Comparison of ENCODE assay signal across 9 cellular contexts in genomic region chrX:108224727-108225455, GRCh38.
A peak's percentile ranks its signal among the peaks of the same experiment; 100 is the strongest.
DNase-seq lines count a peak whose midpoint lies in the region; ATAC-seq and TF ChIP-seq lines count a peak whose summit lies in the region.
"Had no signal": no experiment of that assay in that cellular context is flagged by ENCODE, and none has a peak within 500 bp of the region (broad histone marks: within the 10 kb centered on the region; RNA-seq: fewer than 3 reads in every experiment).

No MANE protein-coding gene starts in this region.

- peak overlapping the region; percentile 13 for H3K27ac Mint-ChIP-seq in chondrocyte (ENCODE audit: unreplicated experiment)

- H3K4me1 Mint-ChIP-seq in activated T-cell treated with anti-CD3 and anti-CD28 coated beads, Interleukin-2, amount 50 U/mL, for 4 hours (ENCODE audit: low read depth), result peaks cover 2% of the 10 kb centered on the region
- peaks cover 14% of the 10 kb centered on the region for H3K4me1 Mint-ChIP-seq in chondrocyte (ENCODE audit: low read depth)
- H3K4me1 Mint-ChIP-seq: central memory CD8-positive, alpha-beta T cell had no signal

- no peaks in the 10 kb centered on the region for H3K27me3 Mint-ChIP-seq in activated T-cell treated with anti-CD3 and anti-CD28 coated beads, Interleukin-2, amount 50 U/mL, for 4 hours (ENCODE audit: low read depth)
- no peaks in the 10 kb centered on the region for H3K27me3 Mint-ChIP-seq in chondrocyte (ENCODE audit: low read depth)
- H3K27me3 Mint-ChIP-seq: central memory CD8-positive, alpha-beta T cell had no signal

- H3K4me3 Mint-ChIP-seq in activated T-cell treated with anti-CD3 and anti-CD28 coated beads, Interleukin-2, amount 50 U/mL, for 4 hours, result peak overlapping the region; percentile 35
- H3K4me3 Mint-ChIP-seq in chondrocyte (ENCODE audit: unreplicated experiment), result no peak overlapping the region
- H3K4me3 Mint-ChIP-seq: central memory CD8-positive, alpha-beta T cell had no signal

- H3K36me3 Mint-ChIP-seq in activated T-cell treated with anti-CD3 and anti-CD28 coated beads, Interleukin-2, amount 50 U/mL, for 4 hours (ENCODE audit: insufficient read depth), result no peaks in the 10 kb centered on the region
- no peaks in the 10 kb centered on the region for H3K36me3 Mint-ChIP-seq in chondrocyte (ENCODE audit: low read depth)

- ATAC-seq in activated T-cell treated with anti-CD3 and anti-CD28 coated beads, Interleukin-2, amount 50 U/mL, for 4 hours, result no peak
- ATAC-seq in HG02623 (IDR thresholded peaks at IDR 0.05; ENCODE audit: unreplicated experiment), result peak; percentile 58

- no peak for DNase-seq in activated T-cell treated with anti-CD3 and anti-CD28 coated beads, Interleukin-2, amount 50 U/mL, for 4 hours
- DNase-seq in activated T-cell treated with anti-CD3 and anti-CD28 coated beads, Interleukin-2, amount 50 U/mL, for 48 hours, result no peak
- DNase-seq in NCI-H345 treated with DMSO at 0.1 percent for 48 hours (lab: John Stamatoyannopoulos, UW; ENCODE audit: unreplicated experiment), result peak; percentile 85
- DNase-seq in chondrocyte (ENCODE audit: low spot score), result no peak
- DNase-seq in medulla oblongata (ENCODE audit: extremely low spot score), result peak; percentile 50
- DNase-seq in NK-92 (lab: John Stamatoyannopoulos, UW; ENCODE audit: unreplicated experiment), result no peak
- no peak for DNase-seq in COLO668 (lab: John Stamatoyannopoulos, UW; ENCODE audit: unreplicated experiment)

- no peaks in the 10 kb centered on the region for H3K9me3 Mint-ChIP-seq in activated T-cell treated with anti-CD3 and anti-CD28 coated beads, Interleukin-2, amount 50 U/mL, for 4 hours
- H3K9me3 Mint-ChIP-seq in chondrocyte (ENCODE audit: low read depth), result no peaks in the 10 kb centered on the region
- H3K9me3 Mint-ChIP-seq: central memory CD8-positive, alpha-beta T cell had no signal

- peak; percentile 89 for TF ChIP-seq CTCF in chondrocyte (IDR thresholded peaks at IDR 0.05)

Comparison
In these comparisons a context has a peak if more than half of its experiments do, and no peak if none do; other contexts are left out.
1. DNase-seq: peak in NCI-H345 treated with DMSO at 0.1 percent for 48 hours (single experiment) and medulla oblongata (single experiment); none in activated T-cell treated with anti-CD3 and anti-CD28 coated beads, Interleukin-2, amount 50 U/mL, for 4 hours (single experiment), activated T-cell treated with anti-CD3 and anti-CD28 coated beads, Interleukin-2, amount 50 U/mL, for 48 hours (0 of 2), chondrocyte (single experiment), NK-92 (single experiment) and COLO668 (single experiment).